Comparison of ENCODE assay signal across 10 cellular contexts in genomic region chr1:38014171-38014570, GRCh38. TPM values are rescaled to one million over a fixed set of nuclear protein-coding genes. Genes with fewer than 3 reads are reported as not detected.
DNase-seq lines count a peak whose midpoint lies in the region; ATAC-seq, FAIRE-seq and TF ChIP-seq lines count a peak whose summit lies in the region.
"Had no signal": no experiment of that assay in that cellular context is flagged by ENCODE, and none has a peak within 500 bp of the region (broad histone marks: within the 10 kb centered on the region; RNA-seq: fewer than 3 reads in every experiment).

No MANE protein-coding gene starts in this region.

- H3K4me1 ChIP-seq in trophoblast cell (ENCODE audit: control insufficient read depth in 1 of 2, insufficient read depth in 2 of 2, low read length in 2 of 2): peaks cover 3 to 10% of the 10 kb centered on the region in 2 experiments
- peaks cover 7 to 19% (median 14%) of the 10 kb centered on the region in 3 donors for H3K4me1 ChIP-seq in pancreas
- H3K4me1 ChIP-seq in mesendoderm (ENCODE audit: control insufficient read depth, low read depth, low read length): peaks cover 3% of the 10 kb centered on the region
- H3K4me1 ChIP-seq: colonic mucosa had no signal

- WGBS in trophoblast cell (ENCODE audit: extremely low coverage, insufficient coverage, insufficient read length): no CpG with 5 or more reads among the region's 4 CpGs
- 37 to 46% methylated on average over 4 of the region's 4 CpGs for WGBS in pancreas, 2 donors
- WGBS in mesendoderm (ENCODE audit: extremely low coverage, insufficient coverage, low lambda C conversion rate): no CpG with 5 or more reads among the region's 4 CpGs

- H3K27ac Mint-ChIP-seq in T-helper 1 cell treated with Interleukin-12 subunit alpha and Interleukin-12 subunit beta and Interleukin-4 antibody, amounts not matched to agents 30 μg/mL and 1 μg/mL, for 36 hours: peak overlapping the region; percentile 52

- H3K18ac ChIP-seq in trophoblast cell (ENCODE audit: low read length) (no peak overlapping the region), mesendoderm (ENCODE audit: low read length) (no peak overlapping the region)

- H3K4me3 ChIP-seq in dorsolateral prefrontal cortex (peak overlapping the region in 31 of 59 donors; percentile 69 to 99 (median 87)), trophoblast cell (ENCODE audit: low read depth, low read length) (no peak overlapping the region), pancreas (peak overlapping the region in 2 of 4 donors; percentile 70 to 80), mesendoderm (ENCODE audit: low read length) (no peak overlapping the region)

- ATAC-seq in pancreas: no peak

- no peak overlapping the region for H4K8ac ChIP-seq in trophoblast cell (ENCODE audit: low read depth, low read length)
- no peak overlapping the region for H4K8ac ChIP-seq in mesendoderm (ENCODE audit: low read depth, low read length)

- H3K27ac ChIP-seq in dorsolateral prefrontal cortex (peak overlapping the region in 4 of 59 donors; percentile 3 to 16 (median 6)), trophoblast cell (ENCODE audit: low read depth, low read length) (no peak overlapping the region), pancreas (no peak overlapping the region), mesendoderm (ENCODE audit: low read depth, low read length) (no peak overlapping the region)
- H3K27ac ChIP-seq: colonic mucosa had no signal

- no peak for TF ChIP-seq CTCF in dorsolateral prefrontal cortex (IDR thresholded peaks at IDR 0.05 in 54 of 56, conservative IDR thresholded peaks at IDR 0.05 in 2 of 56; ENCODE audit: low read depth in 1 of 56, partially characterized antibody in 56 of 56)
- no peak for TF ChIP-seq CTCF in pancreas (IDR thresholded peaks at IDR 0.05)

- H3K27me3 ChIP-seq in dorsolateral prefrontal cortex (no peaks in the 10 kb centered on the region), trophoblast cell (ENCODE audit: insufficient read depth, low read length) (no peaks in the 10 kb centered on the region), pancreas (no peaks in the 10 kb centered on the region), mesendoderm (ENCODE audit: insufficient read depth, low read length, poor library complexity) (no peaks in the 10 kb centered on the region)
- H3K27me3 ChIP-seq: colonic mucosa had no signal

- no peak overlapping the region for H4K12ac ChIP-seq in trophoblast cell (ENCODE audit: low read depth, low read length)

- H3K79me2 ChIP-seq in trophoblast cell (ENCODE audit: control insufficient read depth, insufficient read depth, low read length, poor library complexity) (peaks cover 7% of the 10 kb centered on the region), mesendoderm (ENCODE audit: control insufficient read depth, insufficient read depth, low read length) (peaks cover 41% of the 10 kb centered on the region)

- H3K4ac ChIP-seq in trophoblast cell (ENCODE audit: low read depth, low read length) (peak overlapping the region; percentile 88), mesendoderm (ENCODE audit: low read depth, low read length) (no peak overlapping the region)

- no peak overlapping the region for H3K14ac ChIP-seq in trophoblast cell (ENCODE audit: low read length)

- H3K56ac ChIP-seq in mesendoderm (ENCODE audit: low read length): no peak overlapping the region

- H3K36me3 ChIP-seq in trophoblast cell (ENCODE audit: control insufficient read depth in 1 of 2, insufficient read depth in 2 of 2, low read length in 2 of 2) (peaks cover 10 to 22% of the 10 kb centered on the region in 2 experiments), pancreas (peaks cover 0 to 15% (median 13%) of the 10 kb centered on the region in 3 donors), mesendoderm (ENCODE audit: control insufficient read depth, insufficient read depth, low read length) (peaks cover 2% of the 10 kb centered on the region)

- H2BK12ac ChIP-seq in trophoblast cell (ENCODE audit: low read length): no peak overlapping the region

- no peak overlapping the region for H2BK15ac ChIP-seq in mesendoderm (replicated peaks; ENCODE audit: low read depth)

- H2BK120ac ChIP-seq in trophoblast cell (ENCODE audit: insufficient read depth, low read length, poor library complexity) (no peak overlapping the region), mesendoderm (ENCODE audit: low read depth, low read length) (no peak overlapping the region)

- H3K23ac ChIP-seq in trophoblast cell (ENCODE audit: low read length) (no peak overlapping the region), mesendoderm (ENCODE audit: low read length) (no peak overlapping the region)

- H4K5ac ChIP-seq in mesendoderm (ENCODE audit: low read length): no peak overlapping the region

- no peak overlapping the region for H3K9ac ChIP-seq in trophoblast cell (ENCODE audit: low read length)
- H3K9ac ChIP-seq in mesendoderm (ENCODE audit: low read length): no peak overlapping the region

- H3K27me3 Mint-ChIP-seq in T-helper 1 cell treated with Interleukin-12 subunit alpha and Interleukin-12 subunit beta and Interleukin-4 antibody, amounts not matched to agents 30 μg/mL and 1 μg/mL, for 36 hours (ENCODE audit: low read depth): no peaks in the 10 kb centered on the region

- FAIRE-seq in RCC 7860 (lab: Jason Lieb, UNC) (no peak), pancreas (lab: Jason Lieb, UNC) (no peak)

- H3K4me3 Mint-ChIP-seq in T-helper 1 cell treated with Interleukin-12 subunit alpha and Interleukin-12 subunit beta and Interleukin-4 antibody, amounts not matched to agents 30 μg/mL and 1 μg/mL, for 36 hours: peak overlapping the region; percentile 94

- H2BK5ac ChIP-seq in trophoblast cell (ENCODE audit: low read depth, low read length, poor library complexity) (no peak overlapping the region), mesendoderm (ENCODE audit: low read length) (no peak overlapping the region)

- H2AK5ac ChIP-seq in trophoblast cell (ENCODE audit: low read length): no peak overlapping the region
- H2AK5ac ChIP-seq in mesendoderm (ENCODE audit: low read length): no peak overlapping the region

- intact Hi-C loops in dorsolateral prefrontal cortex (cut with DNase I): no loop called here
- intact Hi-C loops in pancreas (cut with DNase I): no loop called here

- peaks cover 8% of the 10 kb centered on the region for H3K79me1 ChIP-seq in trophoblast cell (ENCODE audit: low read length)
- peaks cover 13% of the 10 kb centered on the region for H3K79me1 ChIP-seq in mesendoderm (ENCODE audit: low read length)

- H2AFZ ChIP-seq in trophoblast cell (ENCODE audit: insufficient read depth, low read length, poor library complexity): no peak overlapping the region

- no peaks in the 10 kb centered on the region for H3K9me3 ChIP-seq in trophoblast cell (ENCODE audit: insufficient read depth, low read depth, low read length)
- no peaks in the 10 kb centered on the region for H3K9me3 ChIP-seq in pancreas
- H3K9me3 ChIP-seq: colonic mucosa had no signal

- DNase-seq in T-helper 1 cell (no peak), NCI-H82 (lab: John Stamatoyannopoulos, UW) (peak; percentile 98), dorsolateral prefrontal cortex (no peak), trophoblast cell (no peak), RCC 7860 (ENCODE audit: low spot score) (no peak), pancreas (no peak), mesendoderm (no peak)
- DNase-seq: colonic mucosa, NCI-H1436 had no signal

- no peak overlapping the region for H4K91ac ChIP-seq in trophoblast cell (ENCODE audit: low read depth, low read length)

- H3K4me2 ChIP-seq in trophoblast cell (ENCODE audit: low read length) (no peak overlapping the region), mesendoderm (ENCODE audit: low read length) (no peak overlapping the region)

- H3K36me3 Mint-ChIP-seq in T-helper 1 cell treated with Interleukin-12 subunit alpha and Interleukin-12 subunit beta and Interleukin-4 antibody, amounts not matched to agents 30 μg/mL and 1 μg/mL, for 36 hours (ENCODE audit: low read depth): peaks cover 23% of the 10 kb centered on the region

- H3K9me3 Mint-ChIP-seq in T-helper 1 cell treated with Interleukin-12 subunit alpha and Interleukin-12 subunit beta and Interleukin-4 antibody, amounts not matched to agents 30 μg/mL and 1 μg/mL, for 36 hours: no peaks in the 10 kb centered on the region

- H3K4me1 Mint-ChIP-seq in T-helper 1 cell treated with Interleukin-12 subunit alpha and Interleukin-12 subunit beta and Interleukin-4 antibody, amounts not matched to agents 30 μg/mL and 1 μg/mL, for 36 hours (ENCODE audit: low read depth): peaks cover 35% of the 10 kb centered on the region

RNA-seq across cellular contexts. Expression of gene UTP11, which starts 1.6 kb away (rescaled TPM):
- total RNA-seq in dorsolateral prefrontal cortex: 10 to 100 TPM; 13.6 to 33.4 (median 24.4) TPM
- polyA plus RNA-seq in trophoblast cell (2013): 56.4 and 56.8 TPM in 2 replicates
- total RNA-seq in pancreas: 10 to 100 TPM in 5 of 6 donors, 1 to 10 TPM in 1; 7.8 to 16.6 (median 15.2) TPM
- 10 to 100 TPM in 1 of 2 donors, 1 to 10 TPM in 1; 8.2 to 15.0 TPM for polyA plus RNA-seq in pancreas
- 93.2 TPM for polyA plus RNA-seq in mesendoderm (2013, experiment 1 of 2)
- 90.6 TPM for polyA plus RNA-seq in mesendoderm (2013, experiment 2 of 2)

RNA-seq across cellular contexts. Expression of gene FHL3, which starts 8.9 kb away (rescaled TPM):
- 10 to 100 TPM in 51 of 120 experiments, 1 to 10 TPM in 69; 5.8 to 18.5 (median 9.6) TPM for total RNA-seq in dorsolateral prefrontal cortex
- polyA plus RNA-seq in trophoblast cell (2013): 56.9 and 57.3 TPM in 2 replicates
- 10 to 100 TPM in 1 of 6 donors, 1 to 10 TPM in 5; 7.4 to 11.3 (median 8.3) TPM for total RNA-seq in pancreas
- polyA plus RNA-seq in pancreas: 1 to 10 TPM; 5.1 to 7.0 TPM
- 100 TPM for polyA plus RNA-seq in mesendoderm (2013, experiment 1 of 2)
- polyA plus RNA-seq in mesendoderm (2013, experiment 2 of 2): 101 TPM

RNA-seq across cellular contexts. Expression of gene SF3A3, which starts 24.3 kb away (rescaled TPM):
- 10 to 100 TPM; 30.2 to 67.9 (median 44.5) TPM for total RNA-seq in dorsolateral prefrontal cortex
- polyA plus RNA-seq in trophoblast cell (2013): 33.9 and 37.1 TPM in 2 replicates
- total RNA-seq in pancreas: 10 to 100 TPM; 13.0 to 24.6 (median 19.4) TPM
- 10 to 100 TPM in 1 of 2 donors, 1 to 10 TPM in 1; 7.9 to 17.0 TPM for polyA plus RNA-seq in pancreas
- polyA plus RNA-seq in mesendoderm (2013, experiment 1 of 2): 104 TPM
- polyA plus RNA-seq in mesendoderm (2013, experiment 2 of 2): 104 TPM

RNA-seq across cellular contexts. Expression of gene POU3F1, which starts 32.4 kb away (rescaled TPM):
- total RNA-seq in dorsolateral prefrontal cortex (1 to 10 TPM; 1.6 to 8.4 (median 4.4) TPM), pancreas (under 1 TPM in 3 of 6 donors, not detected in 3; 0.08 to 0.57 (median 0.09) TPM)
- 0.44 and 0.46 TPM in 2 replicates for polyA plus RNA-seq in trophoblast cell (2013)
- under 1 TPM in 1 of 2 donors, not detected in 1; 0.07 TPM for polyA plus RNA-seq in pancreas
- polyA plus RNA-seq in mesendoderm (2013, experiment 1 of 2): 1.2 TPM
- polyA plus RNA-seq in mesendoderm (2013, experiment 2 of 2): 1.3 TPM
- total RNA-seq: colonic mucosa had no signal

Comparison
In these comparisons a context has a peak if more than half of its experiments do, and no peak if none do; other contexts are left out.
1. H3K4me3 ChIP-seq: peak in dorsolateral prefrontal cortex (31 of 59); none in trophoblast cell (single experiment) and mesendoderm (single experiment).